ENCODE assay signal across 8 cellular contexts in genomic region chr21:34745557-34746255, GRCh38.
A peak's percentile ranks its signal among the peaks of the same experiment; 100 is the strongest.
DNase-seq lines count a peak whose midpoint lies in the region; ATAC-seq, FAIRE-seq and TF ChIP-seq lines count a peak whose summit lies in the region.

No MANE protein-coding gene starts in this region.

- no peak overlapping the region for H3K27ac ChIP-seq in H1 (ENCODE audit: low read depth, low read length)

- peak overlapping the region; percentile 79; the same call in 1 of the 2 replicates for H2AFZ ChIP-seq in H1 (ENCODE audit: low read length)

- peak overlapping the region; percentile 30 for H3K27ac Mint-ChIP-seq in activated CD8-positive, alpha-beta T cell treated with anti-CD3 and anti-CD28 coated beads for 36 hours

- H3K23ac ChIP-seq in H1 (ENCODE audit: insufficient read length) = no peak overlapping the region

- no peak overlapping the region for H3K18ac ChIP-seq in H1 (ENCODE audit: extremely low read depth, low read length)

- H4K91ac ChIP-seq in H1 (replicated peaks; ENCODE audit: insufficient read length, low read length) = peak overlapping the region; percentile 25

- H3K56ac ChIP-seq in H1 (replicated peaks; ENCODE audit: insufficient read length, low read depth, low read length) = no peak overlapping the region

- no peak overlapping the region for H2BK120ac ChIP-seq in H1 (replicated peaks; ENCODE audit: low read depth, low read length)

- WGBS in H1 (ENCODE audit: extremely low coverage in 1 of 2, insufficient coverage in 1 of 2, insufficient read length in 1 of 2, insufficient replicate concordance in 2 of 2, low coverage in 1 of 2, low lambda C conversion rate in 2 of 2, missing lambda C conversion rate in 1 of 2), 2 experiments = 68% methylated on average over 21 of the region's 21 CpGs; no CpG with 5 or more reads in 1 of the 2 experiments

- H3K4me3 Mint-ChIP-seq in activated CD8-positive, alpha-beta T cell treated with anti-CD3 and anti-CD28 coated beads for 36 hours = peak overlapping the region; percentile 44

- peak; percentile 91 for TF ChIP-seq CTCF in activated CD8-positive, alpha-beta T cell treated with anti-CD3 and anti-CD28 coated beads for 36 hours (IDR thresholded peaks at IDR 0.05)
- TF ChIP-seq CTCF in H1 (IDR thresholded peaks at IDR 0.05; ENCODE audit: control extremely low read depth in 1 of 3, insufficient read depth in 1 of 3, low read depth in 1 of 3, low read length in 3 of 3) = peak; percentile 60 to 96 (median 89)

- H2AK5ac ChIP-seq in H1 (ENCODE audit: low read depth, low read length) = no peak overlapping the region

- H2BK12ac ChIP-seq in H1 (ENCODE audit: low read depth, low read length) = no peak overlapping the region

- H3K9me3 ChIP-seq in H1 (ENCODE audit: insufficient read depth in 2 of 2, low read depth in 1 of 2, low read length in 1 of 2) = no peaks in the 10 kb centered on the region

- no peaks in the 10 kb centered on the region for H4K20me1 ChIP-seq in H1 (replicated peaks in 1 of 2; ENCODE audit: control insufficient read depth in 1 of 2, insufficient read depth in 2 of 2, low read length in 2 of 2)

- no peak overlapping the region for H2BK5ac ChIP-seq in H1 (ENCODE audit: low read depth, low read length)

- no peak overlapping the region for H3K4me3 ChIP-seq in H1 (ENCODE audit: extremely low read depth in 1 of 4, insufficient read depth in 2 of 4, low read depth in 3 of 4, low read length in 4 of 4)

- CTCF ChIA-PET in activated CD8-positive, alpha-beta T cell treated with anti-CD3 and anti-CD28 coated beads for 36 hours (lab: Charles Lee) = interaction anchor here (0.6 to 3.4 kb wide), 57 partner anchors 9 to 1288 kb away, joined by 3 to 20 read pairs (median 4); no protein-coding TSS in a partner anchor
- CTCF ChIA-PET in H1 (lab: Charles Lee; ENCODE audit: partially characterized antibody) = interaction anchor here (0.6 to 3.4 kb wide), 58 partner anchors 9 to 1284 kb away, joined by 3 to 22 read pairs (median 4); no protein-coding TSS in a partner anchor

- peaks cover 3% of the 10 kb centered on the region for H3K4me1 Mint-ChIP-seq in activated CD8-positive, alpha-beta T cell treated with anti-CD3 and anti-CD28 coated beads for 36 hours (ENCODE audit: low read depth)

- no peaks in the 10 kb centered on the region for H3K36me3 Mint-ChIP-seq in activated CD8-positive, alpha-beta T cell treated with anti-CD3 and anti-CD28 coated beads for 36 hours (ENCODE audit: low read depth)

- no peak overlapping the region for H3K9ac ChIP-seq in H1 (replicated peaks in 1 of 4; ENCODE audit: extremely low read depth in 1 of 4, low read depth in 3 of 4, low read length in 3 of 4)

- TF ChIP-seq RAD21 in H1 (IDR thresholded peaks at IDR 0.05 in 1 of 2, conservative IDR thresholded peaks at IDR 0.05 in 1 of 2; ENCODE audit: low read depth in 2 of 2, low read length in 2 of 2) = peak; percentile 98 to 99

- intact Hi-C loops in activated CD8-positive, alpha-beta T cell treated with anti-CD3 and anti-CD28 coated beads for 36 hours (cut with micrococcal nuclease) = loop anchor here (5.0 to 10.0 kb wide), 3 partner anchors 139 to 1097 kb away; no protein-coding TSS in a partner anchor

- no peak for TF ChIP-seq POLR2A in H1 (IDR thresholded peaks at IDR 0.05; ENCODE audit: control extremely low read depth in 1 of 2, low read depth in 2 of 2, low read length in 2 of 2)

- no peak overlapping the region for H3K4ac ChIP-seq in H1 (replicated peaks; ENCODE audit: insufficient read length, low read depth, low read length)

- POLR2A ChIA-PET in activated CD8-positive, alpha-beta T cell treated with anti-CD3 and anti-CD28 coated beads for 36 hours (lab: Charles Lee) = no interaction called here
- POLR2A ChIA-PET in H1 (lab: Charles Lee; ENCODE audit: partially characterized antibody) = no interaction called here

- no peaks in the 10 kb centered on the region; a peak in 1 of 7 replicates for H3K27me3 ChIP-seq in H1 (replicated peaks in 1 of 4; ENCODE audit: control insufficient read depth in 3 of 4, extremely low read depth in 1 of 4, insufficient read depth in 3 of 4, low read length in 3 of 4)

- H3K36me3 ChIP-seq in H1 (ENCODE audit: control insufficient read depth in 2 of 4, insufficient read depth in 4 of 4, low read length in 3 of 4) = no peaks in the 10 kb centered on the region

- TF ChIP-seq EP300 in H1 (IDR thresholded peaks at IDR 0.05; ENCODE audit: borderline replicate concordance in 1 of 2, low read depth in 2 of 2, low read length in 2 of 2) = no peak

- no peaks in the 10 kb centered on the region for H3K79me1 ChIP-seq in H1 (ENCODE audit: low read depth, low read length)

- peaks cover 11% of the 10 kb centered on the region for H3K27me3 Mint-ChIP-seq in activated CD8-positive, alpha-beta T cell treated with anti-CD3 and anti-CD28 coated beads for 36 hours

- no peak overlapping the region for H3K14ac ChIP-seq in H1 (ENCODE audit: insufficient read length)

- no peak overlapping the region; a peak in 1 of 4 replicates for H3K4me2 ChIP-seq in H1 (ENCODE audit: insufficient read depth in 1 of 2, low read depth in 2 of 2, low read length in 2 of 2)

- peak; percentile 89 for FAIRE-seq in GM19239 (lab: Jason Lieb, UNC)
- FAIRE-seq in H1 (lab: Jason Lieb, UNC) = peak; percentile 89

- ATAC-seq in activated CD8-positive, alpha-beta T cell treated with anti-CD3 and anti-CD28 coated beads for 36 hours = peak; percentile 95

- no peak overlapping the region for H2BK15ac ChIP-seq in H1 (ENCODE audit: low read length)

- no peak overlapping the region for H2BK20ac ChIP-seq in H1 (ENCODE audit: low read length)

- H3K4me1 ChIP-seq in H1 (replicated peaks in 1 of 4; ENCODE audit: control insufficient read depth in 3 of 4, insufficient read depth in 4 of 4, low read length in 3 of 4) = no peaks in the 10 kb centered on the region

- DNase-seq in Ammon's horn (ENCODE audit: low spot score) (peak; percentile 74), GM19239 (ENCODE audit: insufficient read length, low spot score) (peak; percentile 50), HK-2 (ENCODE audit: unreplicated experiment) (peak; percentile 78), NCI-H82 treated with DMSO at 0.1 percent for 48 hours (lab: John Stamatoyannopoulos, UW; ENCODE audit: unreplicated experiment) (peak; percentile 61), H1 (ENCODE audit: low read depth in 1 of 2, low spot score in 2 of 2) (peak; percentile 70), midbrain (lab: John Stamatoyannopoulos, UW) (peak; percentile 53)
- peak; percentile 69 for DNase-seq in activated CD8-positive, alpha-beta T cell treated with anti-CD3 and anti-CD28 coated beads for 36 hours
- DNase-seq in stimulated activated CD8-positive, alpha-beta memory T cell treated with anti-CD3 and anti-CD28 coated beads, Interleukin-4, amount 100 ng/mL, for 1 hour (ENCODE audit: low read depth in 2 of 2, low spot score in 1 of 2) = peak; percentile 10 to 24

- H3K79me2 ChIP-seq in H1 (ENCODE audit: control insufficient read depth in 1 of 2, insufficient read depth in 2 of 2, low read length in 2 of 2) = no peaks in the 10 kb centered on the region

- H3K9me3 Mint-ChIP-seq in activated CD8-positive, alpha-beta T cell treated with anti-CD3 and anti-CD28 coated beads for 36 hours = no peaks in the 10 kb centered on the region

- peak overlapping the region; percentile 39 for H4K8ac ChIP-seq in H1 (ENCODE audit: extremely low read depth, insufficient read depth, low read length)

- no peak overlapping the region for H4K5ac ChIP-seq in H1 (ENCODE audit: insufficient read length, low read depth, low read length)

- no peaks in the 10 kb centered on the region; the same call in 1 of the 2 replicates for H3K23me2 ChIP-seq in H1 (ENCODE audit: low read depth, low read length)

TF ChIP-seq in H1, 55 proteins besides CTCF, POLR2A, EP300 and RAD21:
- peak; percentile 28; the same call in 1 of the 2 replicates for TF ChIP-seq YY1 (IDR thresholded peaks at IDR 0.05; ENCODE audit: low read depth, low read length)
- no peak for TF ChIP-seq ATF2 (IDR thresholded peaks at IDR 0.05; ENCODE audit: low read length)
- TF ChIP-seq EGR1 (IDR thresholded peaks at IDR 0.05; ENCODE audit: borderline replicate concordance, low read depth, low read length) = 0 out of 2 replicates have a peak, but pooled peaks have one; percentile 9
- TF ChIP-seq TEAD4 (IDR thresholded peaks at IDR 0.05; ENCODE audit: low read depth, low read length) = peak; percentile 49; the same call in 1 of the 2 replicates
TF ChIP-seq in H1: peak in this region for 3.

Comparison
In these comparisons a context has a peak if more than half of its experiments do, and no peak if none do; other contexts are left out.
1. DNase-seq: peak in every context shown above with its lines; median percentile 78 in HK-2; 74 in Ammon's horn; 70 in H1; 69 in activated CD8-positive, alpha-beta T cell treated with anti-CD3 and anti-CD28 coated beads for 36 hours; 61 in NCI-H82 treated with DMSO at 0.1 percent for 48 hours; 53 in midbrain; 50 in GM19239; 17 in stimulated activated CD8-positive, alpha-beta memory T cell treated with anti-CD3 and anti-CD28 coated beads, Interleukin-4, amount 100 ng/mL, for 1 hour.